Comparison of ENCODE assay signal across 24 cellular contexts in genomic region chr22:49532831-49533802, GRCh38.
DNase-seq lines count a peak whose midpoint lies in the region; FAIRE-seq and TF ChIP-seq lines count a peak whose summit lies in the region.
"Had no signal": no experiment of that assay in that cellular context is flagged by ENCODE, and none has a peak within 500 bp of the region (broad histone marks: within the 10 kb centered on the region; RNA-seq: fewer than 3 reads in every experiment).

No MANE protein-coding gene starts in this region.

- no peak overlapping the region for H3K4me3 ChIP-seq in H1 (ENCODE audit: extremely low read depth in 1 of 4, insufficient read depth in 2 of 4, low read depth in 3 of 4, low read length in 4 of 4)
- H3K4me3 ChIP-seq in spleen: no peak overlapping the region
- H3K4me3 ChIP-seq in Caco-2 (ENCODE audit: low read depth, low read length): no peak overlapping the region
- H3K4me3 ChIP-seq: body of pancreas, GM23248, testis had no signal

- H4K5ac ChIP-seq in H1 (ENCODE audit: insufficient read length, low read depth, low read length): no peak overlapping the region

- H2BK20ac ChIP-seq in H1 (ENCODE audit: low read length): 0 out of 2 replicates have a peak overlapping the region, but pooled peaks have one; percentile 48

- H2BK5ac ChIP-seq in H1 (ENCODE audit: low read depth, low read length): 0 out of 2 replicates have a peak overlapping the region, but pooled peaks have one; percentile 24

- H3K4me2 ChIP-seq in H1 (ENCODE audit: insufficient read depth in 1 of 2, low read depth in 2 of 2, low read length in 2 of 2): no peak overlapping the region
- H3K4me2 ChIP-seq: SK-N-SH had no signal

- H3K14ac ChIP-seq in H1 (ENCODE audit: insufficient read length): no peak overlapping the region

- peak; percentile 14 for DNase-seq in NCI-H1092 treated with DMSO at 0.1 percent for 48 hours (lab: John Stamatoyannopoulos, UW)
- DNase-seq in NCI-H1092 (lab: John Stamatoyannopoulos, UW): no peak
- peak; percentile 44 for DNase-seq in NCI-H524 treated with DMSO at 0.1 percent for 48 hours (lab: John Stamatoyannopoulos, UW)
- no peak for DNase-seq in H1 (ENCODE audit: low read depth in 1 of 2, low spot score in 2 of 2)
- peak; percentile 40 for DNase-seq in spleen
- DNase-seq in NCI-H1436 (lab: John Stamatoyannopoulos, UW): no peak
- no peak for DNase-seq in Caco-2
- no peak for DNase-seq in NCI-H82 treated with DMSO at 0.1 percent for 48 hours (lab: John Stamatoyannopoulos, UW; ENCODE audit: unreplicated experiment)
- DNase-seq: activated CD4-positive, alpha-beta T cell treated with anti-CD3 and anti-CD28 coated beads for 1 hour; activated CD8-positive, alpha-beta T cell treated with anti-CD3 and anti-CD28 coated beads, Interleukin-2, amount 10 ng/mL, durations not matched to agents 7 days and 5 days; GM23248; HFFc6; left ventricle myocardium superior; NCI-H1048; NCI-H526; SK-N-SH; stimulated activated naive CD8-positive, alpha-beta T cell treated with anti-CD3 and anti-CD28 coated beads, Interleukin-15, Interleukin-2, amounts not matched to agents 100 U/mL and 50 U/mL, for 24 hours; T-helper 17 cell; testis had no signal

- no peaks in the 10 kb centered on the region for H3K79me1 ChIP-seq in H1 (ENCODE audit: low read depth, low read length)

- no peak overlapping the region for H2AFZ ChIP-seq in H1 (ENCODE audit: low read length)
- H2AFZ ChIP-seq: GM23248 had no signal

- H2BK120ac ChIP-seq in H1 (replicated peaks; ENCODE audit: low read depth, low read length): no peak overlapping the region

- no peaks in the 10 kb centered on the region for H3K36me3 ChIP-seq in H1 (ENCODE audit: control insufficient read depth in 2 of 4, insufficient read depth in 4 of 4, low read length in 3 of 4)
- peaks cover 0 to 9% (median 0%) of the 10 kb centered on the region in 6 donors for H3K36me3 ChIP-seq in spleen
- H3K36me3 ChIP-seq in Caco-2 (ENCODE audit: control insufficient read depth, insufficient read depth, low read length): no peaks in the 10 kb centered on the region

- no peaks in the 10 kb centered on the region for H4K20me1 ChIP-seq in H1 (replicated peaks in 1 of 2; ENCODE audit: control insufficient read depth in 1 of 2, insufficient read depth in 2 of 2, low read length in 2 of 2)

- H4K8ac ChIP-seq in H1 (ENCODE audit: extremely low read depth, insufficient read depth, low read length): 0 out of 2 replicates have a peak overlapping the region, but pooled peaks have one; percentile 1

- H3K9me3 ChIP-seq in H1 (ENCODE audit: insufficient read depth in 2 of 2, low read depth in 1 of 2, low read length in 1 of 2) (no peaks in the 10 kb centered on the region; a peak in 1 of 4 replicates), spleen (no peaks in the 10 kb centered on the region), Caco-2 (no peaks in the 10 kb centered on the region)
- H3K9me3 ChIP-seq: body of pancreas, SK-N-SH, testis had no signal

- 91% methylated on average over 23 of the region's 23 CpGs; no CpG with 5 or more reads in 1 of the 2 experiments for WGBS in H1 (ENCODE audit: extremely low coverage in 1 of 2, insufficient coverage in 1 of 2, insufficient read length in 1 of 2, insufficient replicate concordance in 2 of 2, low coverage in 1 of 2, low lambda C conversion rate in 2 of 2, missing lambda C conversion rate in 1 of 2), 2 experiments
- 82 to 91% (median 84%) methylated on average over 22 to 23 of the region's 23 CpGs for WGBS in spleen, 5 donors

- H3K4me1 Mint-ChIP-seq in Caco-2 (ENCODE audit: low read depth, unreplicated experiment): no peaks in the 10 kb centered on the region

- TF ChIP-seq RAD21 in H1 (IDR thresholded peaks at IDR 0.05 in 1 of 2, conservative IDR thresholded peaks at IDR 0.05 in 1 of 2; ENCODE audit: low read depth in 2 of 2, low read length in 2 of 2): no peak

- TF ChIP-seq EP300 in H1 (IDR thresholded peaks at IDR 0.05; ENCODE audit: borderline replicate concordance in 1 of 2, low read depth in 2 of 2, low read length in 2 of 2): no peak

- no peak overlapping the region for H3K56ac ChIP-seq in H1 (replicated peaks; ENCODE audit: insufficient read length, low read depth, low read length)

- intact Hi-C loops in spleen (cut with DNase I; ENCODE audit: low total_unique reads) (no loop called here), Caco-2 (cut with micrococcal nuclease; ENCODE audit: unreplicated experiment) (no loop called here)

- POLR2A ChIA-PET in H1 (lab: Charles Lee; ENCODE audit: partially characterized antibody) (interaction anchor here (0.7 to 1.7 kb wide), 2 partner anchors 20 to 22 kb away, joined by 3 to 5 read pairs; no protein-coding TSS in a partner anchor), Caco-2 (lab: Charles Lee) (no interaction called here)

- peak overlapping the region; percentile 75; the same call in 1 of the 2 replicates for H2BK15ac ChIP-seq in H1 (ENCODE audit: low read length)

- no peak overlapping the region for H3K23ac ChIP-seq in H1 (ENCODE audit: insufficient read length)

- H2AK5ac ChIP-seq in H1 (ENCODE audit: low read depth, low read length): peak overlapping the region; percentile 85; the same call in 1 of the 2 replicates

- H3K27me3 ChIP-seq in H1 (replicated peaks in 1 of 4; ENCODE audit: control insufficient read depth in 3 of 4, extremely low read depth in 1 of 4, insufficient read depth in 3 of 4, low read length in 3 of 4): no peaks in the 10 kb centered on the region
- H3K27me3 ChIP-seq in spleen (replicated peaks in 1 of 7): no peaks in the 10 kb centered on the region
- H3K27me3 ChIP-seq in Caco-2 (replicated peaks; ENCODE audit: control insufficient read depth, insufficient read depth, low read length): no peaks in the 10 kb centered on the region
- H3K27me3 ChIP-seq: body of pancreas, testis had no signal

- TF ChIP-seq CTCF in H1 (IDR thresholded peaks at IDR 0.05; ENCODE audit: control extremely low read depth in 1 of 3, insufficient read depth in 1 of 3, low read depth in 1 of 3, low read length in 3 of 3) (no peak), spleen (IDR thresholded peaks at IDR 0.05 in 8 of 11, conservative IDR thresholded peaks at IDR 0.05 in 3 of 11) (no peak), Caco-2 (IDR thresholded peaks at IDR 0.05; ENCODE audit: insufficient read depth in 1 of 2, low read depth in 1 of 2, low read length in 1 of 2, severe bottlenecking in 1 of 2, unreplicated experiment in 1 of 2) (no peak)

- H3K4ac ChIP-seq in H1 (replicated peaks; ENCODE audit: insufficient read length, low read depth, low read length): peak overlapping the region; percentile 30

- FAIRE-seq in H1 (lab: Jason Lieb, UNC): no peak
- FAIRE-seq: endothelial cell of umbilical vein, urothelium cell line had no signal

- no peaks in the 10 kb centered on the region for H3K23me2 ChIP-seq in H1 (ENCODE audit: low read depth, low read length)

- CTCF ChIA-PET in H1 (lab: Charles Lee; ENCODE audit: partially characterized antibody): interaction anchor here (0.8 to 1.3 kb wide), 3 partner anchors 16 to 101 kb away, joined by 3 to 4 read pairs (median 3); no protein-coding TSS in a partner anchor
- CTCF ChIA-PET in Caco-2 (lab: Charles Lee): no interaction called here

- H3K4me1 ChIP-seq in H1 (replicated peaks in 1 of 4; ENCODE audit: control insufficient read depth in 3 of 4, insufficient read depth in 4 of 4, low read length in 3 of 4) (peaks cover 7 to 32% (median 14%) of the 10 kb centered on the region in 4 experiments), spleen (no peaks in the 10 kb centered on the region), Caco-2 (no peaks in the 10 kb centered on the region)
- H3K4me1 ChIP-seq: body of pancreas had no signal

- H3K9ac ChIP-seq in H1 (replicated peaks in 1 of 4; ENCODE audit: extremely low read depth in 1 of 4, low read depth in 3 of 4, low read length in 3 of 4): no peak overlapping the region
- H3K9ac ChIP-seq: GM23248, SK-N-SH had no signal

- H2BK12ac ChIP-seq in H1 (ENCODE audit: low read depth, low read length): peak overlapping the region; percentile 75; the same call in 1 of the 2 replicates

- no peak overlapping the region for H3K27ac Mint-ChIP-seq in Caco-2 (ENCODE audit: unreplicated experiment)
- H3K27ac Mint-ChIP-seq: activated CD8-positive, alpha-beta T cell treated with anti-CD3 and anti-CD28 coated beads, Interleukin-2, amount 10 ng/mL, durations not matched to agents 7 days and 5 days; HFFc6; T-helper 17 cell had no signal

- BruUV-seq in Caco-2 (replicated peaks; lab: Mats Ljungman, UMichigan): no TSS peak

- no peaks in the 10 kb centered on the region for H3K9me3 Mint-ChIP-seq in Caco-2 (ENCODE audit: unreplicated experiment)

- TF ChIP-seq POLR2A in H1 (IDR thresholded peaks at IDR 0.05; ENCODE audit: control extremely low read depth in 1 of 2, low read depth in 2 of 2, low read length in 2 of 2) (no peak), spleen (IDR thresholded peaks at IDR 0.05) (no peak)

- no peaks in the 10 kb centered on the region for H3K36me3 Mint-ChIP-seq in Caco-2 (ENCODE audit: insufficient read depth, unreplicated experiment)

- H3K27ac ChIP-seq in H1 (ENCODE audit: low read depth, low read length): no peak overlapping the region
- H3K27ac ChIP-seq in spleen: no peak overlapping the region
- H3K27ac ChIP-seq: 22Rv1, body of pancreas, GM23248, RWPE1, testis had no signal

- H3K27me3 Mint-ChIP-seq in Caco-2 (ENCODE audit: insufficient read depth, unreplicated experiment): no peaks in the 10 kb centered on the region
- H3K27me3 Mint-ChIP-seq: T-helper 17 cell had no signal

- peak overlapping the region; percentile 43; the same call in 1 of the 2 replicates for H3K18ac ChIP-seq in H1 (ENCODE audit: extremely low read depth, low read length)

- H4K91ac ChIP-seq in H1 (replicated peaks; ENCODE audit: insufficient read length, low read length): peak overlapping the region; percentile 49

- no peaks in the 10 kb centered on the region for H3K79me2 ChIP-seq in H1 (ENCODE audit: control insufficient read depth in 1 of 2, insufficient read depth in 2 of 2, low read length in 2 of 2)

- no peak overlapping the region for H3K4me3 Mint-ChIP-seq in Caco-2 (ENCODE audit: unreplicated experiment)
- H3K4me3 Mint-ChIP-seq: activated CD8-positive, alpha-beta T cell treated with anti-CD3 and anti-CD28 coated beads, Interleukin-2, amount 10 ng/mL, durations not matched to agents 7 days and 5 days; HFFc6; T-helper 17 cell had no signal

TF ChIP-seq in H1, 55 proteins besides CTCF, POLR2A, EP300 and RAD21:
- TF ChIP-seq CTBP2 (IDR thresholded peaks at IDR 0.05; ENCODE audit: borderline replicate concordance, insufficient read depth, insufficient read length, low read length): no peak
- TF ChIP-seq POLR2AphosphoS5 (IDR thresholded peaks at IDR 0.05; ENCODE audit: low read depth, low read length): no peak
- no peak for TF ChIP-seq JUN (IDR thresholded peaks at IDR 0.05; ENCODE audit: low read depth, low read length)
- TF ChIP-seq PHF8 (conservative IDR thresholded peaks at IDR 0.05; ENCODE audit: low read depth, low read length): no peak
- TF ChIP-seq HDAC2 (IDR thresholded peaks at IDR 0.05; ENCODE audit: borderline replicate concordance in 1 of 2, low read depth in 2 of 2, low read length in 2 of 2): no peak
- no peak for TF ChIP-seq YY1 (IDR thresholded peaks at IDR 0.05; ENCODE audit: low read depth, low read length)
- no peak for TF ChIP-seq SIX5 (IDR thresholded peaks at IDR 0.05; ENCODE audit: low read depth, low read length)

Comparison
In these comparisons a context has a peak if more than half of its experiments do, and no peak if none do; other contexts are left out.
1. DNase-seq: peak in NCI-H1092 treated with DMSO at 0.1 percent for 48 hours (single experiment), NCI-H524 treated with DMSO at 0.1 percent for 48 hours (single experiment) and spleen (single experiment); none in NCI-H1092 (single experiment), H1 (0 of 2), NCI-H1436 (single experiment), Caco-2 (0 of 2) and NCI-H82 treated with DMSO at 0.1 percent for 48 hours (single experiment).